Comparison of ENCODE assay signal across 26 cellular contexts in genomic region chr12:109670647-109671046, GRCh38. TPM values are rescaled to one million over a fixed set of nuclear protein-coding genes. Genes with fewer than 3 reads are reported as not detected.
A peak's percentile ranks its signal among the peaks of the same experiment; 100 is the strongest.
DNase-seq lines count a peak whose midpoint lies in the region; ATAC-seq and TF ChIP-seq lines count a peak whose summit lies in the region.
"Had no signal": no experiment of that assay in that cellular context is flagged by ENCODE, and none has a peak within 500 bp of the region (broad histone marks: within the 10 kb centered on the region; RNA-seq: fewer than 3 reads in every experiment).

No MANE protein-coding gene starts in this region.

- H3K36me3 ChIP-seq in H7 (replicated peaks; ENCODE audit: control insufficient read depth, insufficient read depth, low read length): no peaks in the 10 kb centered on the region
- no peaks in the 10 kb centered on the region for H3K36me3 ChIP-seq in mucosa of descending colon (ENCODE audit: low read depth)
- H3K36me3 ChIP-seq: brain microvascular endothelial cell, heart left ventricle had no signal

- no peak overlapping the region for H3K4me3 Mint-ChIP-seq in chondrocyte (ENCODE audit: unreplicated experiment)
- H3K4me3 Mint-ChIP-seq: activated CD8-positive, alpha-beta T cell treated with anti-CD3 and anti-CD28 coated beads for 36 hours; activated T-helper 17 cell treated with anti-CD3 and anti-CD28 coated beads, Interleukin-2, amount 50 U/mL, for 72 hours; IgD-negative memory B cell; T-helper 1 cell treated with Interleukin-12 subunit alpha and Interleukin-12 subunit beta and Interleukin-4 antibody, amounts not matched to agents 30 μg/mL and 1 μg/mL, for 36 hours had no signal

- intact Hi-C loops in mucosa of descending colon (cut with DNase I, micrococcal nuclease): no loop called here

- no peak overlapping the region for H3K4me3 ChIP-seq in H7 (ENCODE audit: insufficient read depth, low read depth, low read length)
- H3K4me3 ChIP-seq in mucosa of descending colon: no peak overlapping the region
- H3K4me3 ChIP-seq: heart left ventricle had no signal

- H3K36me3 Mint-ChIP-seq in chondrocyte (ENCODE audit: low read depth): no peaks in the 10 kb centered on the region
- H3K36me3 Mint-ChIP-seq: IgD-negative memory B cell had no signal

- peaks cover 35% of the 10 kb centered on the region for H3K27me3 Mint-ChIP-seq in chondrocyte (ENCODE audit: low read depth)

- ATAC-seq in mucosa of descending colon (peak; percentile 18), GM18520 (IDR thresholded peaks at IDR 0.05; ENCODE audit: unreplicated experiment) (no peak), GM21529 (IDR thresholded peaks at IDR 0.05; ENCODE audit: unreplicated experiment) (no peak)
- ATAC-seq: activated CD8-positive, alpha-beta T cell treated with anti-CD3 and anti-CD28 coated beads for 36 hours; activated T-helper 17 cell treated with anti-CD3 and anti-CD28 coated beads, Interleukin-2, amount 50 U/mL, for 72 hours; heart left ventricle; left cardiac atrium; sciatic nerve had no signal

- no peaks in the 10 kb centered on the region for H3K27me3 ChIP-seq in H7 (ENCODE audit: control insufficient read depth, insufficient read depth, low read length)

- no peak for TF ChIP-seq CTCF in chondrocyte (IDR thresholded peaks at IDR 0.05)
- no peak for TF ChIP-seq CTCF in mucosa of descending colon (IDR thresholded peaks at IDR 0.05)
- no peak for TF ChIP-seq CTCF in GM10266 (IDR thresholded peaks at IDR 0.05; ENCODE audit: control insufficient read depth, insufficient read depth, low read depth, missing control alignments)

- DNase-seq in H7 (peak; percentile 54), NCI-H2171 (lab: John Stamatoyannopoulos, UW) (peak; percentile 51), chondrocyte (ENCODE audit: low spot score) (peak; percentile 14), mucosa of descending colon (no peak), GM10266 (ENCODE audit: extremely low spot score) (no peak)
- DNase-seq: activated CD4-positive, alpha-beta T cell treated with anti-CD3 and anti-CD28 coated beads for 1 hour; activated CD8-positive, alpha-beta T cell treated with anti-CD3 and anti-CD28 coated beads for 36 hours; activated naive CD4-positive, alpha-beta T cell treated with anti-CD3 and anti-CD28 coated beads, Interleukin-2, amount 50 U/mL, for 16 hours; amniotic stem cell; brain microvascular endothelial cell; C1 segment of cervical spinal cord; Calu3; foreskin fibroblast; heart left ventricle; left cardiac atrium; NCI-H1092; NCI-H2081 treated with DMSO at 0.1 percent for 48 hours; NCI-H526; stimulated activated naive CD4-positive, alpha-beta T cell treated with Interleukin-2 at 50 U/mL for 16 hours had no signal

- H3K27ac Mint-ChIP-seq in chondrocyte (ENCODE audit: unreplicated experiment): no peak overlapping the region
- H3K27ac Mint-ChIP-seq: activated CD8-positive, alpha-beta T cell treated with anti-CD3 and anti-CD28 coated beads for 36 hours; activated T-helper 17 cell treated with anti-CD3 and anti-CD28 coated beads, Interleukin-2, amount 50 U/mL, for 72 hours; IgD-negative memory B cell; progenitor cell of endocrine pancreas; T-helper 1 cell treated with Interleukin-12 subunit alpha and Interleukin-12 subunit beta and Interleukin-4 antibody, amounts not matched to agents 30 μg/mL and 1 μg/mL, for 36 hours had no signal

- H3K4me1 Mint-ChIP-seq in chondrocyte (ENCODE audit: low read depth): no peaks in the 10 kb centered on the region
- H3K4me1 Mint-ChIP-seq: activated T-helper 17 cell treated with anti-CD3 and anti-CD28 coated beads, Interleukin-2, amount 50 U/mL, for 72 hours; IgD-negative memory B cell had no signal

- no peaks in the 10 kb centered on the region for H3K4me1 ChIP-seq in mucosa of descending colon (ENCODE audit: low read depth)
- H3K4me1 ChIP-seq: heart left ventricle had no signal

- peaks cover 4% of the 10 kb centered on the region for H3K9me3 Mint-ChIP-seq in chondrocyte (ENCODE audit: low read depth)
- H3K9me3 Mint-ChIP-seq: activated CD8-positive, alpha-beta T cell treated with anti-CD3 and anti-CD28 coated beads for 36 hours; activated T-helper 17 cell treated with anti-CD3 and anti-CD28 coated beads, Interleukin-2, amount 50 U/mL, for 72 hours; T-helper 1 cell treated with Interleukin-12 subunit alpha and Interleukin-12 subunit beta and Interleukin-4 antibody, amounts not matched to agents 30 μg/mL and 1 μg/mL, for 36 hours had no signal

- no peaks in the 10 kb centered on the region for H3K9me3 ChIP-seq in mucosa of descending colon

RNA-seq across cellular contexts. Expression of gene FAM222A, which starts 43.0 kb away (rescaled TPM):
- 2.5 and 3.7 TPM in 2 replicates for total RNA-seq in H7 (2014; rRNA removed; shearing (Covaris generic))
- 1.0 to 1.5 TPM (median 1.2 TPM) in 3 replicates for total RNA-seq in chondrocyte
- 1 to 10 TPM; 1.7 to 4.4 (median 3.5) TPM for total RNA-seq in mucosa of descending colon

Comparison
In these comparisons a context has a peak if more than half of its experiments do, and no peak if none do; other contexts are left out.
1. DNase-seq: peak in H7 (single experiment), NCI-H2171 (single experiment) and chondrocyte (single experiment); none in mucosa of descending colon (0 of 3) and GM10266 (single experiment).